In the genomic region with DNA sequence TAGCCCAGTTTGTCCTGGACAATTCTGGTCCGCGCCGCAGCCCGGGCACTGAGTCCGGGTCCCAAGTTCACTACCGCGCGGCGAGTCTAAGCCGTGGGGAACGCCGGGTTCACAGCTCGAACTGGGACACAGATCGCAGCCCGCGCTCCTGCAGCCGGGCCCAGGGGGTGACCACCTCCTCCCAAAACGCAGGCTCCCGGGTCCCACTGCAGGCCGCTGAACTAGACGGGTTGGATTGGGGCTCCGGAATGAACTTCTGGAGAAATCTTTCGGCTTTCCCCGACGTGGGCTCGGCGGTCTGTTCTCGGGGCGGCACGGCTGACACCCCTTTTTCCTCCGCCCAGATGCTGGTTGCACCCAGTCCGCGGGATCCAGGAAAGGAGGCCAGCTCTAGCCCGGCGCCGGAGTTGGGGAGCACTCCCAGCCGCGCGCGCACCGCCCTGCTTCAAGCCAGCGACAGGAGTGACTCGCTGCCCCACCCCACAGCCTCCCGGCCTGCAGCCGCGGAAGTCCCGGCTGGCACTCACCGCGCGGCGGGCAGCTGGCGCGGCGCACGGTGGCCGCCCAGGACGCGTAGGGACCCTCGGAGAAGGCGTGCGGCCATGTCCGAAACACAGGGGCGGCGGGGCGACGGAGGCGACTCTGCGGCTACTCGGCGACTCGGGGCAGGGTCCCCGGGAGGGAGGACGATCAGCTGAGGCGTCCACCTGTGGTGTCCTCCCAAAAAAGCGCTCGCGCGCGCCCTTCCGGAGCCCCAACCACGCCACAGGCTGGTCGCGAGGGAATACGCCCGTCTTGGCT, we compare ENCODE assay signal across 8 cellular contexts. TPM values are rescaled to one million over a fixed set of nuclear protein-coding genes. Genes with fewer than 3 reads are reported as not detected.
DNase-seq lines count a peak whose midpoint lies in the region; ATAC-seq, FAIRE-seq and TF ChIP-seq lines count a peak whose summit lies in the region.

A gene (minus strand): TSS at position 788 of the 801 bp plus-strand sequence. CDS start 184 bp downstream, at position 604.

- H3K27me3 ChIP-seq in SK-N-SH (ENCODE audit: insufficient read depth): peaks cover 20% of the 10 kb centered on the region
- H3K27me3 ChIP-seq in esophagus (ENCODE audit: control insufficient read depth in 1 of 2, insufficient read depth in 2 of 2, low read length in 2 of 2): peaks cover 0 to 3% of the 10 kb centered on the region in 2 donors

- no peaks in the 10 kb centered on the region for H3K9me2 ChIP-seq in SK-N-SH

- POLR2A ChIA-PET in SK-N-SH (lab: Yijun Ruan, JAX): no interaction called here

- no peak for TF ChIP-seq RAD21 in SK-N-SH (IDR thresholded peaks at IDR 0.05; ENCODE audit: low read length)

- no peak within 1 kb of the TSS for H3K9ac ChIP-seq in SK-N-SH

- TF ChIP-seq CTCF in C4-2B (conservative IDR thresholded peaks at IDR 0.05) (no peak), SK-N-SH (IDR thresholded peaks at IDR 0.05) (no peak)

- H3K4me3 ChIP-seq in SK-N-SH (ENCODE audit: low read depth in 2 of 2, low read length in 1 of 2): peak within 1 kb of the TSS; percentile 55 to 60
- peak within 1 kb of the TSS; percentile 54 to 79 for H3K4me3 ChIP-seq in esophagus (ENCODE audit: low read depth in 1 of 2, low read length in 2 of 2)

- no peaks in the 10 kb centered on the region for H3K36me3 ChIP-seq in SK-N-SH (replicated peaks in 1 of 2; ENCODE audit: control insufficient read depth in 1 of 2, insufficient read depth in 2 of 2, low read length in 1 of 2)
- no peaks in the 10 kb centered on the region for H3K36me3 ChIP-seq in esophagus (ENCODE audit: control insufficient read depth in 2 of 2, insufficient read depth in 2 of 2, low read length in 1 of 2)

- peak; percentile 61 for ATAC-seq in GM21360 (IDR thresholded peaks at IDR 0.05; ENCODE audit: unreplicated experiment)

- no peak for FAIRE-seq in urothelium cell line (lab: Jason Lieb, UNC)

- H3K4me1 ChIP-seq in SK-N-SH (ENCODE audit: control insufficient read depth in 1 of 2, insufficient read depth in 2 of 2, low read depth in 1 of 2, low read length in 1 of 2) (peaks cover 0 to 7% of the 10 kb centered on the region in 2 experiments; a peak in 1 of 4 replicates), esophagus (ENCODE audit: control insufficient read depth in 2 of 2, insufficient read depth in 2 of 2, low read length in 1 of 2) (peaks cover 0 to 6% of the 10 kb centered on the region in 2 donors)

- no peaks in the 10 kb centered on the region for H3K79me2 ChIP-seq in SK-N-SH (ENCODE audit: insufficient read depth)

- CTCF ChIA-PET in SK-N-SH (lab: Yijun Ruan, JAX): interaction anchor here (0.6 to 2.0 kb wide), 8 partner anchors 9 to 877 kb away, joined by 3 to 8 read pairs (median 4); no protein-coding TSS in a partner anchor

- peak within 1 kb of the TSS; percentile 83 for H3K4me2 ChIP-seq in SK-N-SH

- H3K27ac ChIP-seq in C4-2B (peak within 1 kb of the TSS; percentile 81), SK-N-SH (ENCODE audit: low read depth in 2 of 2, low read length in 1 of 2) (no peak within 1 kb of the TSS), esophagus (ENCODE audit: low read depth in 2 of 2, low read length in 1 of 2) (peak within 1 kb of the TSS in 1 of 2 donors; percentile 5)

- no peak for TF ChIP-seq EP300 in SK-N-SH (IDR thresholded peaks at IDR 0.05; ENCODE audit: borderline replicate concordance in 1 of 2, low read depth in 1 of 2, low read length in 1 of 2)

- H3K9me3 ChIP-seq in SK-N-SH (no peaks in the 10 kb centered on the region), esophagus (ENCODE audit: control insufficient read depth in 2 of 2, insufficient read depth in 1 of 2, low read depth in 1 of 2, low read length in 1 of 2) (no peaks in the 10 kb centered on the region)

- peak within 1 kb of the TSS; percentile 59; the same call in 1 of the 2 replicates for H2AFZ ChIP-seq in SK-N-SH (ENCODE audit: low read depth)

- H3F3A ChIP-seq in SK-N-SH (replicated peaks; ENCODE audit: insufficient read depth): no peaks in the 10 kb centered on the region

- WGBS in SK-N-SH (ENCODE audit: low lambda C conversion rate): 4% methylated on average over 36 of the region's 85 CpGs
- WGBS in esophagus, 2 donors: 4% methylated on average over 77 to 85 of the region's 85 CpGs

- DNase-seq in SK-N-SH (peak; percentile 89), midbrain (lab: John Stamatoyannopoulos, UW) (peak; percentile 15), urothelium cell line (ENCODE audit: low spot score) (peak; percentile 76), KG1 (lab: John Stamatoyannopoulos, UW) (no peak), SW 1271 (lab: John Stamatoyannopoulos, UW) (no peak)

- no peaks in the 10 kb centered on the region for H4K20me1 ChIP-seq in SK-N-SH (ENCODE audit: insufficient read depth)

TF ChIP-seq in SK-N-SH, 30 proteins besides CTCF, POLR2A, EP300 and RAD21:
- no peak for TF ChIP-seq TEAD4 (IDR thresholded peaks at IDR 0.05; ENCODE audit: borderline replicate concordance, insufficient read depth)
- TF ChIP-seq FOXM1 (IDR thresholded peaks at IDR 0.05; ENCODE audit: low read depth): no peak
- no peak for TF ChIP-seq RXRA (IDR thresholded peaks at IDR 0.05; ENCODE audit: borderline replicate concordance, low read depth)
- TF ChIP-seq, protein P1, sequence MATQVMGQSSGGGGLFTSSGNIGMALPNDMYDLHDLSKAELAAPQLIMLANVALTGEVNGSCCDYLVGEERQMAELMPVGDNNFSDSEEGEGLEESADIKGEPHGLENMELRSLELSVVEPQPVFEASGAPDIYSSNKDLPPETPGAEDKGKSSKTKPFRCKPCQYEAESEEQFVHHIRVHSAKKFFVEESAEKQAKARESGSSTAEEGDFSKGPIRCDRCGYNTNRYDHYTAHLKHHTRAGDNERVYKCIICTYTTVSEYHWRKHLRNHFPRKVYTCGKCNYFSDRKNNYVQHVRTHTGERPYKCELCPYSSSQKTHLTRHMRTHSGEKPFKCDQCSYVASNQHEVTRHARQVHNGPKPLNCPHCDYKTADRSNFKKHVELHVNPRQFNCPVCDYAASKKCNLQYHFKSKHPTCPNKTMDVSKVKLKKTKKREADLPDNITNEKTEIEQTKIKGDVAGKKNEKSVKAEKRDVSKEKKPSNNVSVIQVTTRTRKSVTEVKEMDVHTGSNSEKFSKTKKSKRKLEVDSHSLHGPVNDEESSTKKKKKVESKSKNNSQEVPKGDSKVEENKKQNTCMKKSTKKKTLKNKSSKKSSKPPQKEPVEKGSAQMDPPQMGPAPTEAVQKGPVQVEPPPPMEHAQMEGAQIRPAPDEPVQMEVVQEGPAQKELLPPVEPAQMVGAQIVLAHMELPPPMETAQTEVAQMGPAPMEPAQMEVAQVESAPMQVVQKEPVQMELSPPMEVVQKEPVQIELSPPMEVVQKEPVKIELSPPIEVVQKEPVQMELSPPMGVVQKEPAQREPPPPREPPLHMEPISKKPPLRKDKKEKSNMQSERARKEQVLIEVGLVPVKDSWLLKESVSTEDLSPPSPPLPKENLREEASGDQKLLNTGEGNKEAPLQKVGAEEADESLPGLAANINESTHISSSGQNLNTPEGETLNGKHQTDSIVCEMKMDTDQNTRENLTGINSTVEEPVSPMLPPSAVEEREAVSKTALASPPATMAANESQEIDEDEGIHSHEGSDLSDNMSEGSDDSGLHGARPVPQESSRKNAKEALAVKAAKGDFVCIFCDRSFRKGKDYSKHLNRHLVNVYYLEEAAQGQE (IDR thresholded peaks at IDR 0.05; ENCODE audit: low read depth, low read length): no peak
- TF ChIP-seq CHD2 (IDR thresholded peaks at IDR 0.05; ENCODE audit: low read length, partially characterized antibody): no peak
- no peak for TF ChIP-seq POLR2AphosphoS5 (IDR thresholded peaks at IDR 0.05; ENCODE audit: low read depth, low read length)
- no peak for TF ChIP-seq FOSL2 (IDR thresholded peaks at IDR 0.05; ENCODE audit: borderline replicate concordance, low read depth)
- no peak for TF ChIP-seq ELF1 (IDR thresholded peaks at IDR 0.05)
- no peak for TF ChIP-seq MEF2A (IDR thresholded peaks at IDR 0.05; ENCODE audit: borderline replicate concordance, low read depth)
- TF ChIP-seq, protein P2, sequence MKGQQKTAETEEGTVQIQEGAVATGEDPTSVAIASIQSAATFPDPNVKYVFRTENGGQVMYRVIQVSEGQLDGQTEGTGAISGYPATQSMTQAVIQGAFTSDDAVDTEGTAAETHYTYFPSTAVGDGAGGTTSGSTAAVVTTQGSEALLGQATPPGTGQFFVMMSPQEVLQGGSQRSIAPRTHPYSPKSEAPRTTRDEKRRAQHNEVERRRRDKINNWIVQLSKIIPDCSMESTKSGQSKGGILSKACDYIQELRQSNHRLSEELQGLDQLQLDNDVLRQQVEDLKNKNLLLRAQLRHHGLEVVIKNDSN (IDR thresholded peaks at IDR 0.05; ENCODE audit: borderline replicate concordance, low read depth): no peak
- TF ChIP-seq YY1 (IDR thresholded peaks at IDR 0.05; ENCODE audit: low read depth): no peak
- TF ChIP-seq GABPA (IDR thresholded peaks at IDR 0.05; ENCODE audit: low read depth): no peak
- no peak for TF ChIP-seq JUND (IDR thresholded peaks at IDR 0.05)
- TF ChIP-seq NFIC (IDR thresholded peaks at IDR 0.05; ENCODE audit: borderline replicate concordance): no peak
- TF ChIP-seq GATA2 (CRISPR knock-in tag; IDR thresholded peaks at IDR 0.05): no peak
- TF ChIP-seq SIN3A (IDR thresholded peaks at IDR 0.05; ENCODE audit: borderline replicate concordance, low read depth, low read length): no peak
- TF ChIP-seq SMC3 (IDR thresholded peaks at IDR 0.05; ENCODE audit: low read depth, low read length): no peak
- TF ChIP-seq NRF1 (IDR thresholded peaks at IDR 0.05; ENCODE audit: low read depth, low read length): no peak

RNA-seq across cellular contexts. Expression of the gene that starts here (rescaled TPM):
- polyA plus RNA-seq in SK-N-SH (2012; rRNA removed): not detected in 2 replicates
- not detected in 2 replicates for polyA plus RNA-seq in SK-N-SH (2012; cell fraction: cytosol; rRNA removed)
- polyA plus RNA-seq in SK-N-SH (2012; cell fraction: nucleus; rRNA removed): 0.04 TPM in 1 of 2 replicates, not detected in the other
- under 1 TPM; 0.56 to 0.57 TPM for polyA plus RNA-seq in esophagus

Comparison
In these comparisons a context has a peak if more than half of its experiments do, and no peak if none do; other contexts are left out.
1. Peak in DNase-seq, H3K4me3 ChIP-seq and H3K4me2 ChIP-seq in SK-N-SH; RNA of the gene not detected or under 1 TPM.
2. DNase-seq: peak in midbrain (single experiment) and urothelium cell line (single experiment); none in KG1 (single experiment) and SW 1271 (0 of 2).